In the genomic region with DNA sequence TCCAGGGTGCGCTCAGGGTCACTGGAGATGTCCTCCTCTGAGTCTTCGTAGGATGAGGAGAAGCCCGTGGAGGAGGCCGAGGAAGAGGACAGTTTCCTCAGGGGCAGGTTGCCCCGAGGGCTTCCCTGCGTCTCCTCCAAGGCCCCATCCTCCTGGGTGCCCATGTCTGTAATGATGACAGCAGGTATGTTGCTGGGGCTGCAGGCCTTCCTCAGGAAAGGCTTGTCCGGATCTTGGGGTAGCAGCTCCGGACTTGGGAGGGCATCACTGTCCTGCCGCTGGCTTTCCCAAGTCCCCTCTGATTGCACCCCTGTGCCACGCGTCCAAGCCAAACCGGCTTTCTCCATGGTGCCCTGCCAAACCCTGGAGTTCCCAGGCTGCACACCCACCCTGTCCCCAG, we compare ENCODE assay signal across 10 cellular contexts. TPM values are rescaled to one million over a fixed set of nuclear protein-coding genes. Genes with fewer than 3 reads are reported as not detected.
DNase-seq lines count a peak whose midpoint lies in the region; ATAC-seq, FAIRE-seq and TF ChIP-seq lines count a peak whose summit lies in the region.
"Had no signal": no experiment of that assay in that cellular context is flagged by ENCODE, and none has a peak within 500 bp of the region (broad histone marks: within the 10 kb centered on the region; RNA-seq: fewer than 3 reads in every experiment).

No MANE protein-coding gene starts in this region.

- peaks cover 28% of the 10 kb centered on the region for H3K36me3 Mint-ChIP-seq in activated naive CD8-positive, alpha-beta T cell treated with anti-CD3 and anti-CD28 coated beads, Interleukin-2, amount 50 U/mL, for 24 hours (ENCODE audit: low read depth)

- no peaks in the 10 kb centered on the region for H3K27me3 Mint-ChIP-seq in activated naive CD8-positive, alpha-beta T cell treated with anti-CD3 and anti-CD28 coated beads, Interleukin-2, amount 50 U/mL, for 24 hours

- DNase-seq in activated T-cell treated with anti-CD3 and anti-CD28 coated beads, Interleukin-2, amount 50 U/mL, for 1 hour: peak; percentile 41
- DNase-seq in activated T-cell treated with anti-CD3 and anti-CD28 coated beads for 4 hours (no peak), medulla oblongata (ENCODE audit: extremely low spot score) (peak; percentile 35), thoracic aorta (ENCODE audit: low spot score) (no peak), NCI-H1105 treated with DMSO at 0.1 percent for 48 hours (lab: John Stamatoyannopoulos, UW) (no peak), RCC 7860 (ENCODE audit: low spot score) (no peak)
- DNase-seq in activated naive CD8-positive, alpha-beta T cell treated with anti-CD3 and anti-CD28 coated beads, Interleukin-2, amount 50 U/mL, for 24 hours: no peak

- peak overlapping the region; percentile 98 for H3K4me3 Mint-ChIP-seq in activated naive CD8-positive, alpha-beta T cell treated with anti-CD3 and anti-CD28 coated beads, Interleukin-2, amount 50 U/mL, for 24 hours

- no peaks in the 10 kb centered on the region for H3K9me3 ChIP-seq in thoracic aorta

- H3K27ac Mint-ChIP-seq in activated naive CD8-positive, alpha-beta T cell treated with anti-CD3 and anti-CD28 coated beads, Interleukin-2, amount 50 U/mL, for 24 hours: peak overlapping the region; percentile 60

- H3K4me3 ChIP-seq in thoracic aorta: peak overlapping the region; percentile 95

- no peaks in the 10 kb centered on the region for H3K27me3 ChIP-seq in thoracic aorta (replicated peaks; ENCODE audit: insufficient read depth)

- no peak overlapping the region for H3K27ac ChIP-seq in thoracic aorta

- no peak for TF ChIP-seq CTCF in thoracic aorta (IDR thresholded peaks at IDR 0.05)

- FAIRE-seq in RCC 7860 (lab: Jason Lieb, UNC): no peak

- no peaks in the 10 kb centered on the region for H3K9me3 Mint-ChIP-seq in activated naive CD8-positive, alpha-beta T cell treated with anti-CD3 and anti-CD28 coated beads, Interleukin-2, amount 50 U/mL, for 24 hours

- ATAC-seq in activated naive CD8-positive, alpha-beta T cell treated with anti-CD3 and anti-CD28 coated beads, Interleukin-2, amount 50 U/mL, for 24 hours: no peak
- ATAC-seq in thoracic aorta (ENCODE audit: insufficient number of reproducible peaks, low FRiP score, low read depth) (no peak), HG03460 (IDR thresholded peaks at IDR 0.05; ENCODE audit: unreplicated experiment) (no peak)
- ATAC-seq: esophagus mucosa, left lobe of liver had no signal

- peaks cover 26 to 70% of the 10 kb centered on the region in 2 donors for H3K4me1 ChIP-seq in thoracic aorta (ENCODE audit: control insufficient read depth in 1 of 2, low read depth in 2 of 2)

- H3K36me3 ChIP-seq in thoracic aorta: no peaks in the 10 kb centered on the region

- peaks cover 68% of the 10 kb centered on the region for H3K4me1 Mint-ChIP-seq in activated naive CD8-positive, alpha-beta T cell treated with anti-CD3 and anti-CD28 coated beads, Interleukin-2, amount 50 U/mL, for 24 hours

RNA-seq across cellular contexts. Expression of gene ITPKB, which starts 3.5 kb away (rescaled TPM):
- 10 to 100 TPM; 26.9 to 28.4 TPM for total RNA-seq in thoracic aorta

Comparison
In these comparisons a context has a peak if more than half of its experiments do, and no peak if none do; other contexts are left out.
1. DNase-seq: peak in activated T-cell treated with anti-CD3 and anti-CD28 coated beads, Interleukin-2, amount 50 U/mL, for 1 hour (single experiment) and medulla oblongata (single experiment); none in activated T-cell treated with anti-CD3 and anti-CD28 coated beads for 4 hours (single experiment), activated naive CD8-positive, alpha-beta T cell treated with anti-CD3 and anti-CD28 coated beads, Interleukin-2, amount 50 U/mL, for 24 hours (single experiment), thoracic aorta (single experiment), NCI-H1105 treated with DMSO at 0.1 percent for 48 hours (single experiment) and RCC 7860 (single experiment).